11 cellular contexts compared by ENCODE assay signal in the genomic region with DNA sequence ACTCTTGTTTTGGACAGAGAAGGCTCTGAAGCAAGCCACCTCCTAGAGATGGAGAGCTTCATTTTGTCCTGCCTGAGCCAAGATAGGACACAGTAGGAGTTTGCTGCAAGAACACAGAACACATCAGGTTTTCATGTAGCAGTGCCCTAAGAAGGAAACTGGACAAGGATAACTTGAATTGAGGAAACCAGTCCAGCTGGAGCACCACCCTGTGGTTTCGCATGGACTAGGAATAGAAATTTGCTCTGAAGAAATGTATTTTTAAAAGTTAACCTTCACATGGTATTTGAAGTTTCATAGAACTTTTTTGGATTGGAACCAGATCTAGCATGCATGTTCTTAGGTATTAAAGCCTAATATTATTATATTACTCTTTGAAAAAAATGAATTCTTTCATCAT.
A peak's percentile ranks its signal among the peaks of the same experiment; 100 is the strongest.
DNase-seq lines count a peak whose midpoint lies in the region; ATAC-seq and TF ChIP-seq lines count a peak whose summit lies in the region.
"Had no signal": no experiment of that assay in that cellular context is flagged by ENCODE, and none has a peak within 500 bp of the region (broad histone marks: within the 10 kb centered on the region; RNA-seq: fewer than 3 reads in every experiment).

No MANE protein-coding gene starts in this region.

- no peak overlapping the region for H3K9ac ChIP-seq in Loucy (ENCODE audit: low read depth, low read length, poor library complexity, severe bottlenecking)

- intact Hi-C loops in lower lobe of right lung (cut with DNase I), result no loop called here
- intact Hi-C loops in tibial artery (cut with DNase I; ENCODE audit: low total_unique reads), result no loop called here

- no peaks in the 10 kb centered on the region for H3K27me3 ChIP-seq in Loucy (ENCODE audit: insufficient read depth, low read length, poor library complexity, severe bottlenecking)
- H3K27me3 ChIP-seq in lower lobe of right lung (ENCODE audit: low read depth), result no peaks in the 10 kb centered on the region
- no peaks in the 10 kb centered on the region for H3K27me3 ChIP-seq in tibial artery

- no peak overlapping the region for H3K4me2 ChIP-seq in Loucy (ENCODE audit: low read depth, low read length, poor library complexity, severe bottlenecking)

- ATAC-seq in lower lobe of right lung, result no peak
- ATAC-seq in HG03196 (IDR thresholded peaks at IDR 0.05; ENCODE audit: unreplicated experiment), result no peak
- no peak for ATAC-seq in HG03571 (IDR thresholded peaks at IDR 0.05; ENCODE audit: unreplicated experiment)
- no peak for ATAC-seq in HG02588 (IDR thresholded peaks at IDR 0.05; ENCODE audit: unreplicated experiment)

- H3K4me1 ChIP-seq in Loucy (ENCODE audit: insufficient read depth, low read length, poor library complexity, severe bottlenecking), result no peaks in the 10 kb centered on the region
- peaks cover 44% of the 10 kb centered on the region for H3K4me1 ChIP-seq in lower lobe of right lung
- peaks cover 0 to 90% (median 67%) of the 10 kb centered on the region in 4 donors for H3K4me1 ChIP-seq in tibial artery

- DNase-seq in dermis blood vessel endothelial cell, result peak; percentile 12
- DNase-seq in lower lobe of right lung, result no peak
- peak; percentile 53 to 77 for DNase-seq in tibial artery
- DNase-seq: activated CD8-positive, alpha-beta memory T cell treated with anti-CD3 and anti-CD28 coated beads, Interleukin-2, amount 50 U/mL, for 4 hours; HFFc6; NCI-H2081 had no signal

- 0 out of 2 replicates have a peak, but pooled peaks have one; percentile 13 for TF ChIP-seq CTCF in Loucy (conservative IDR thresholded peaks at IDR 0.05; ENCODE audit: low read length)
- peak; percentile 23 for TF ChIP-seq CTCF in lower lobe of right lung (IDR thresholded peaks at IDR 0.05)
- TF ChIP-seq CTCF in tibial artery (IDR thresholded peaks at IDR 0.05), result peak; percentile 53 to 61

- H4K20me1 ChIP-seq in Loucy (ENCODE audit: insufficient read depth, low read length, poor library complexity, severe bottlenecking), result no peaks in the 10 kb centered on the region

- no peaks in the 10 kb centered on the region for H3F3A ChIP-seq in Loucy (ENCODE audit: low read depth)

- no peaks in the 10 kb centered on the region for H3K9me2 ChIP-seq in Loucy (replicated peaks; ENCODE audit: low read depth, low read length)

- no peak overlapping the region for H3K4me3 ChIP-seq in Loucy (ENCODE audit: low read length, poor library complexity, severe bottlenecking)
- H3K4me3 ChIP-seq in lower lobe of right lung, result no peak overlapping the region
- H3K4me3 ChIP-seq in tibial artery, result no peak overlapping the region
- H3K4me3 ChIP-seq: SK-N-MC had no signal

- no peak overlapping the region for H2AFZ ChIP-seq in Loucy (ENCODE audit: low read length)

- H3K9me3 ChIP-seq in Loucy (ENCODE audit: insufficient read depth, low read depth, low read length), result no peaks in the 10 kb centered on the region
- H3K9me3 ChIP-seq in lower lobe of right lung, result no peaks in the 10 kb centered on the region
- H3K9me3 ChIP-seq in tibial artery, result no peaks in the 10 kb centered on the region

- H3K36me3 ChIP-seq in Loucy (ENCODE audit: insufficient read depth, low read length) (no peaks in the 10 kb centered on the region), lower lobe of right lung (no peaks in the 10 kb centered on the region), tibial artery (no peaks in the 10 kb centered on the region)

- H3K79me2 ChIP-seq in Loucy (ENCODE audit: insufficient read depth, low read length), result no peaks in the 10 kb centered on the region

- H3K27ac ChIP-seq in lower lobe of right lung, result no peak overlapping the region
- peak overlapping the region; percentile 87 for H3K27ac ChIP-seq in tibial artery
- H3K27ac ChIP-seq: SK-N-MC had no signal
